18 cellular contexts compared by ENCODE assay signal in genomic region chr10:44895280-44895679, GRCh38. TPM values are rescaled to one million over a fixed set of nuclear protein-coding genes. Genes with fewer than 3 reads are reported as not detected.
A peak's percentile ranks its signal among the peaks of the same experiment; 100 is the strongest.
DNase-seq lines count a peak whose midpoint lies in the region; ATAC-seq and TF ChIP-seq lines count a peak whose summit lies in the region.
"Had no signal": no experiment of that assay in that cellular context is flagged by ENCODE, and none has a peak within 500 bp of the region (broad histone marks: within the 10 kb centered on the region; RNA-seq: fewer than 3 reads in every experiment).

No MANE protein-coding gene starts in this region.

- no peaks in the 10 kb centered on the region for H3K4me1 Mint-ChIP-seq in activated naive CD8-positive, alpha-beta T cell (ENCODE audit: low read depth)
- no peaks in the 10 kb centered on the region for H3K4me1 Mint-ChIP-seq in activated naive CD8-positive, alpha-beta T cell treated with anti-CD3 and anti-CD28 coated beads, Interleukin-2, amount 50 U/mL, for 24 hours
- peaks cover 6% of the 10 kb centered on the region for H3K4me1 Mint-ChIP-seq in stimulated activated memory B cell treated with anti-CD40 and anti-IgM and Interleukin-4, amounts not matched to agents 10 μg/mL and 1 μg/mL and 100 μg/mL, for 72 hours
- peaks cover 5% of the 10 kb centered on the region for H3K4me1 Mint-ChIP-seq in endodermal cell

- no peaks in the 10 kb centered on the region for H3K27me3 Mint-ChIP-seq in activated naive CD8-positive, alpha-beta T cell
- no peaks in the 10 kb centered on the region for H3K27me3 Mint-ChIP-seq in activated naive CD8-positive, alpha-beta T cell treated with anti-CD3 and anti-CD28 coated beads, Interleukin-2, amount 50 U/mL, for 24 hours
- peaks cover 10% of the 10 kb centered on the region for H3K27me3 Mint-ChIP-seq in stimulated activated memory B cell treated with anti-CD40 and anti-IgM and Interleukin-4, amounts not matched to agents 10 μg/mL and 1 μg/mL and 100 μg/mL, for 72 hours
- H3K27me3 Mint-ChIP-seq in endodermal cell (ENCODE audit: insufficient read depth) = no peaks in the 10 kb centered on the region

- H3K9me3 ChIP-seq in Karpas-422 (ENCODE audit: low read length) = no peaks in the 10 kb centered on the region
- no peaks in the 10 kb centered on the region for H3K9me3 ChIP-seq in endodermal cell (ENCODE audit: control insufficient read depth, low read length)

- H3K4me3 Mint-ChIP-seq in activated naive CD8-positive, alpha-beta T cell = no peak overlapping the region
- no peak overlapping the region for H3K4me3 Mint-ChIP-seq in activated naive CD8-positive, alpha-beta T cell treated with anti-CD3 and anti-CD28 coated beads, Interleukin-2, amount 50 U/mL, for 24 hours
- H3K4me3 Mint-ChIP-seq in stimulated activated memory B cell treated with anti-CD40 and anti-IgM and Interleukin-4, amounts not matched to agents 10 μg/mL and 1 μg/mL and 100 μg/mL, for 72 hours = no peak overlapping the region
- no peak overlapping the region for H3K4me3 Mint-ChIP-seq in endodermal cell
- H3K4me3 Mint-ChIP-seq: CD14-positive monocyte had no signal

- H3K4me3 ChIP-seq in Karpas-422 (ENCODE audit: low read length) (peak overlapping the region; percentile 34), endodermal cell (ENCODE audit: low read length) (no peak overlapping the region)
- H3K4me3 ChIP-seq: GM23248 had no signal

- no peaks in the 10 kb centered on the region for H3K79me2 ChIP-seq in Karpas-422 (ENCODE audit: low read length)

- H4K20me1 ChIP-seq in Karpas-422 (ENCODE audit: insufficient read depth, low read depth, low read length) = no peaks in the 10 kb centered on the region

- DNase-seq in activated naive CD8-positive, alpha-beta T cell treated with anti-CD3 and anti-CD28 coated beads, Interleukin-2, amount 50 U/mL, for 24 hours = no peak
- DNase-seq in Karpas-422 (peak; percentile 81), endodermal cell (no peak), GM19240 (ENCODE audit: insufficient read length, low spot score) (no peak)
- DNase-seq: Caco-2, DMS53, GM23248, IMR-90, NCI-H2171 treated with DMSO at 0.1 percent for 48 hours, NCI-H774, T-helper 9 cell had no signal

- H3K36me3 ChIP-seq in Karpas-422 (ENCODE audit: insufficient read depth, low read length) (no peaks in the 10 kb centered on the region), endodermal cell (ENCODE audit: control insufficient read depth, insufficient read depth, low read length) (no peaks in the 10 kb centered on the region)

- H3K9me2 ChIP-seq in Karpas-422 (replicated peaks; ENCODE audit: insufficient read depth, low read length) = no peaks in the 10 kb centered on the region

- H3K4me1 ChIP-seq in Karpas-422 (ENCODE audit: low read length) (peaks cover 72% of the 10 kb centered on the region), endodermal cell (ENCODE audit: control insufficient read depth, insufficient read depth, low read length) (no peaks in the 10 kb centered on the region)
- H3K4me1 ChIP-seq: Caco-2 had no signal

- H3K4me2 ChIP-seq in Karpas-422 (ENCODE audit: low read depth, low read length, poor library complexity, severe bottlenecking) = peak overlapping the region; percentile 53

- no peak for TF ChIP-seq CTCF in endodermal cell (conservative IDR thresholded peaks at IDR 0.05)

- H2AFZ ChIP-seq in Karpas-422 (ENCODE audit: low read length) = no peak overlapping the region
- H2AFZ ChIP-seq: GM23248 had no signal

- H3K27ac ChIP-seq in Karpas-422 (ENCODE audit: low read length) (peak overlapping the region; percentile 86), endodermal cell (ENCODE audit: low read depth, low read length) (no peak overlapping the region)
- H3K27ac ChIP-seq: GM23248 had no signal

- WGBS in endodermal cell (ENCODE audit: insufficient coverage in 1 of 2, insufficient read length in 1 of 2), 2 experiments = 93 to 94% methylated on average over 5 of the region's 5 CpGs

- ATAC-seq in activated naive CD8-positive, alpha-beta T cell treated with anti-CD3 and anti-CD28 coated beads, Interleukin-2, amount 50 U/mL, for 24 hours = no peak
- ATAC-seq in GM21529 (IDR thresholded peaks at IDR 0.05; ENCODE audit: unreplicated experiment) (peak; percentile 59), HG02571 (IDR thresholded peaks at IDR 0.05; ENCODE audit: unreplicated experiment) (no peak)
- ATAC-seq in stimulated activated memory B cell treated with anti-CD40 and anti-IgM and Interleukin-4, amounts not matched to agents 10 μg/mL and 1 μg/mL and 100 μg/mL, for 72 hours = peak; percentile 45

- H3K9me3 Mint-ChIP-seq in activated naive CD8-positive, alpha-beta T cell (ENCODE audit: low read depth) = no peaks in the 10 kb centered on the region
- no peaks in the 10 kb centered on the region for H3K9me3 Mint-ChIP-seq in activated naive CD8-positive, alpha-beta T cell treated with anti-CD3 and anti-CD28 coated beads, Interleukin-2, amount 50 U/mL, for 24 hours
- no peaks in the 10 kb centered on the region for H3K9me3 Mint-ChIP-seq in stimulated activated memory B cell treated with anti-CD40 and anti-IgM and Interleukin-4, amounts not matched to agents 10 μg/mL and 1 μg/mL and 100 μg/mL, for 72 hours
- H3K9me3 Mint-ChIP-seq in endodermal cell = peaks cover 9% of the 10 kb centered on the region

- H3K27ac Mint-ChIP-seq in activated naive CD8-positive, alpha-beta T cell = peak overlapping the region; percentile 8
- no peak overlapping the region for H3K27ac Mint-ChIP-seq in activated naive CD8-positive, alpha-beta T cell treated with anti-CD3 and anti-CD28 coated beads, Interleukin-2, amount 50 U/mL, for 24 hours
- no peak overlapping the region for H3K27ac Mint-ChIP-seq in stimulated activated memory B cell treated with anti-CD40 and anti-IgM and Interleukin-4, amounts not matched to agents 10 μg/mL and 1 μg/mL and 100 μg/mL, for 72 hours
- no peak overlapping the region for H3K27ac Mint-ChIP-seq in endodermal cell
- H3K27ac Mint-ChIP-seq: CD14-positive monocyte had no signal

- no peaks in the 10 kb centered on the region for H3K36me3 Mint-ChIP-seq in activated naive CD8-positive, alpha-beta T cell
- no peaks in the 10 kb centered on the region for H3K36me3 Mint-ChIP-seq in activated naive CD8-positive, alpha-beta T cell treated with anti-CD3 and anti-CD28 coated beads, Interleukin-2, amount 50 U/mL, for 24 hours (ENCODE audit: low read depth)
- no peaks in the 10 kb centered on the region for H3K36me3 Mint-ChIP-seq in stimulated activated memory B cell treated with anti-CD40 and anti-IgM and Interleukin-4, amounts not matched to agents 10 μg/mL and 1 μg/mL and 100 μg/mL, for 72 hours
- no peaks in the 10 kb centered on the region for H3K36me3 Mint-ChIP-seq in endodermal cell (ENCODE audit: low read depth)
- H3K36me3 Mint-ChIP-seq: CD14-positive monocyte had no signal

- peak overlapping the region; percentile 21; the same call in 1 of the 2 replicates for H3K9ac ChIP-seq in Karpas-422 (ENCODE audit: low read length)
- H3K9ac ChIP-seq in endodermal cell (ENCODE audit: extremely low read depth, low read length, poor library complexity, severe bottlenecking) = no peak overlapping the region
- H3K9ac ChIP-seq: GM23248 had no signal

- no peaks in the 10 kb centered on the region for H3K27me3 ChIP-seq in Karpas-422 (ENCODE audit: low read length)
- H3K27me3 ChIP-seq in endodermal cell (ENCODE audit: control insufficient read depth, insufficient read depth, low read length, poor library complexity, severe bottlenecking) = no peaks in the 10 kb centered on the region

RNA-seq across cellular contexts. Expression of gene TMEM72, which starts 15.9 kb away (rescaled TPM):
- total RNA-seq in Karpas-422 (2014; rRNA removed; shearing (Covaris generic); ENCODE audit: low replicate concordance) = not detected in 2 replicates
- total RNA-seq in endodermal cell = not detected
- 0.21 TPM for polyA plus RNA-seq in endodermal cell (2013, experiment 1 of 2)
- polyA plus RNA-seq in endodermal cell (2013, experiment 2 of 2) = 0.12 TPM
- total RNA-seq: Caco-2, GM23248, HT-29, IMR-90, NCI-H460 had no signal
- polyA plus RNA-seq: CD14-positive monocyte, GM23248, IMR-90 had no signal

Comparison
In these comparisons a context has a peak if more than half of its experiments do, and no peak if none do; other contexts are left out.
1. ATAC-seq: peak in GM21529 (single experiment) and stimulated activated memory B cell treated with anti-CD40 and anti-IgM and Interleukin-4, amounts not matched to agents 10 μg/mL and 1 μg/mL and 100 μg/mL, for 72 hours (single experiment); none in activated naive CD8-positive, alpha-beta T cell treated with anti-CD3 and anti-CD28 coated beads, Interleukin-2, amount 50 U/mL, for 24 hours (single experiment) and HG02571 (single experiment).